ENCODE assay signal across 8 cellular contexts in genomic region chr1:89615676-89616598, GRCh38. TPM values are rescaled to one million over a fixed set of nuclear protein-coding genes. Genes with fewer than 3 reads are reported as not detected.
A peak's percentile ranks its signal among the peaks of the same experiment; 100 is the strongest.
DNase-seq lines count a peak whose midpoint lies in the region; ATAC-seq and TF ChIP-seq lines count a peak whose summit lies in the region.

No MANE protein-coding gene starts in this region.

- H3K27ac Mint-ChIP-seq in CD14-positive monocyte: no peak overlapping the region

- no peaks in the 10 kb centered on the region for H3K36me3 ChIP-seq in adrenal gland (replicated peaks in 1 of 2)
- no peaks in the 10 kb centered on the region for H3K36me3 ChIP-seq in left lung

- WGBS in adrenal gland, 4 donors: 13 to 66% (median 49%) methylated on average over 2 to 3 of the region's 3 CpGs

- peaks cover 10% of the 10 kb centered on the region for H3K4me1 Mint-ChIP-seq in CD14-positive monocyte

- CTCF ChIA-PET in HEK293T (lab: Yijun Ruan, JAX): interaction anchor here (0.6 to 2.3 kb wide), 3 partner anchors 15 to 1379 kb away, joined by 3 to 14 read pairs (median 3); partner anchors contain the start of gene LRRC8C

- H3K4me1 ChIP-seq in adrenal gland (replicated peaks in 1 of 2): peaks cover 0 to 10% of the 10 kb centered on the region in 2 donors
- H3K4me1 ChIP-seq in left lung: no peaks in the 10 kb centered on the region

- H3K27ac ChIP-seq in adrenal gland (no peak overlapping the region), left lung (no peak overlapping the region)

- POLR2A ChIA-PET in HEK293T (lab: Yijun Ruan, JAX): no interaction called here

- H3K9me3 ChIP-seq in adrenal gland (replicated peaks in 1 of 3): peaks cover 0 to 3% (median 0%) of the 10 kb centered on the region in 3 donors
- peaks cover 0 to 5% of the 10 kb centered on the region in 2 donors for H3K9me3 ChIP-seq in left lung

- no peak for TF ChIP-seq POLR2A in adrenal gland (IDR thresholded peaks at IDR 0.05)

- no peak overlapping the region for H3K4me3 Mint-ChIP-seq in CD14-positive monocyte

- DNase-seq in CD14-positive monocyte (ENCODE audit: low spot score): no peak
- DNase-seq in HEK293T (ENCODE audit: extremely low spot score): peak; percentile 28
- peak in 1 of 7 donors; percentile 37 for DNase-seq in adrenal gland
- no peak for DNase-seq in left lung
- no peak for DNase-seq in NCI-H774 (lab: John Stamatoyannopoulos, UW)
- DNase-seq in NCI-H1436 treated with DMSO at 0.1 percent for 48 hours (lab: John Stamatoyannopoulos, UW): no peak

- ATAC-seq in left lung (peak; percentile 41), HG03457 (IDR thresholded peaks at IDR 0.05; ENCODE audit: unreplicated experiment) (no peak)
- ATAC-seq in activated CD4-positive, CD25-positive, alpha-beta regulatory T cell treated with anti-CD3 and anti-CD28 coated beads, Interleukin-2, amount 50 U/mL, for 24 hours: no peak

- H3K27me3 Mint-ChIP-seq in CD14-positive monocyte (ENCODE audit: low read depth in 3 of 3): no peaks in the 10 kb centered on the region

- no peak overlapping the region for H3K4me3 ChIP-seq in adrenal gland
- no peak overlapping the region for H3K4me3 ChIP-seq in left lung

- intact Hi-C loops in CD14-positive monocyte (cut with micrococcal nuclease) (no loop called here), adrenal gland (cut with DNase I) (no loop called here), left lung (cut with DNase I) (no loop called here)

- peaks cover 7 to 19% of the 10 kb centered on the region in 2 donors for H3K36me3 Mint-ChIP-seq in CD14-positive monocyte

- H3K27me3 ChIP-seq in adrenal gland (no peaks in the 10 kb centered on the region), left lung (no peaks in the 10 kb centered on the region)

- peak; percentile 72 for TF ChIP-seq CTCF in CD14-positive monocyte (IDR thresholded peaks at IDR 0.05)
- TF ChIP-seq CTCF in adrenal gland (IDR thresholded peaks at IDR 0.05): peak in 5 of 6 experiments; percentile 3 to 42 (median 37)
- TF ChIP-seq CTCF in left lung (IDR thresholded peaks at IDR 0.05): peak; percentile 25 to 65

- H3K9me3 Mint-ChIP-seq in CD14-positive monocyte: peaks cover 0 to 11% (median 8%) of the 10 kb centered on the region in 7 donors

TF ChIP-seq in HEK293T, 16 proteins besides CTCF, POLR2A, EP300 and RAD21:
- TF ChIP-seq BHLHE40 (IDR thresholded peaks at IDR 0.05; ENCODE audit: borderline replicate concordance) (no peak), ZNF384 (IDR thresholded peaks at IDR 0.05) (no peak), PKNOX1 (IDR thresholded peaks at IDR 0.05) (no peak), HDGF (IDR thresholded peaks at IDR 0.05; ENCODE audit: borderline replicate concordance) (no peak), FOXK2 (IDR thresholded peaks at IDR 0.05) (no peak), SP1 (IDR thresholded peaks at IDR 0.05) (no peak), ELF4 (IDR thresholded peaks at IDR 0.05) (no peak), NFRKB (IDR thresholded peaks at IDR 0.05) (no peak), TARDBP (IDR thresholded peaks at IDR 0.05) (no peak), LEF1 (IDR thresholded peaks at IDR 0.05; ENCODE audit: borderline replicate concordance) (no peak), L3MBTL2 (conservative IDR thresholded peaks at IDR 0.05) (no peak), SUZ12 (IDR thresholded peaks at IDR 0.05) (no peak), CTBP1 (IDR thresholded peaks at IDR 0.05; ENCODE audit: borderline replicate concordance) (no peak)
TF ChIP-seq in HEK293T: peak in this region for 0.

RNA-seq across cellular contexts. Expression of gene LRRC8C, which starts 17.0 kb away (rescaled TPM):
- polyA plus RNA-seq in CD14-positive monocyte (10 to 100 TPM; 13.0 to 18.6 TPM), adrenal gland (10 to 100 TPM in 1 of 3 donors, 1 to 10 TPM in 2; 6.7 to 11.9 (median 9.5) TPM)
- total RNA-seq in adrenal gland (10 to 100 TPM in 6 of 8 donors, 1 to 10 TPM in 2; 7.5 to 33.6 (median 16.9) TPM), left lung (10 to 100 TPM; 11.4 to 11.6 TPM)
